Comparison of ENCODE assay signal across 1 cellular context in the genomic region with DNA sequence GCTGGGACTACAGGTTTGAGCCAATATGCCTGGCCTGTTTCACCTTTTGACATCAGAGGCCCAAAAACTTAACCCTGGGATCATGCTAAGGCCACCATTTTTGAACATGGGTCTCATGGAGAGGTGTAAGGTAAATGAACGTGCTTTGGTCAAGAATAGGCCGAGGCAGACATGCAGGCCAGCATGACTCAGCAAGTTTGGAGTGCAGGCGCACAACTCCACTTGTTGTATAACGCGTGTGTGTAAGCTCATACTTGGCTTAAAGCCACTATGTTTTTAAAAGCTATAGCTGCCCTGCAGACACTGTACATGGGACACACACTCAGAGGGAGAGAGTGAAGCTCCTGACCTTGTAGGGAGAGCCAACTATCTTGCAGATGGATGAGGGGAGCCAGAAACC.
TF ChIP-seq lines count a peak whose summit lies in the region.

No MANE protein-coding gene starts in this region.

TF ChIP-seq in HepG2, 621 proteins besides CTCF, POLR2A, EP300 and RAD21:
- peak; percentile 49 to 56 for TF ChIP-seq MAFK (conservative IDR thresholded peaks at IDR 0.05 in 1 of 2, IDR thresholded peaks at IDR 0.05 in 1 of 2; ENCODE audit: low read length in 2 of 2)
- TF ChIP-seq MAFF (IDR thresholded peaks at IDR 0.05; ENCODE audit: low read depth, low read length), result 0 out of 2 replicates have a peak, but pooled peaks have one; percentile 18
- no peak for TF ChIP-seq ZNF619 (CRISPR knock-in tag; IDR thresholded peaks at IDR 0.05)
- TF ChIP-seq NFE2L2 (IDR thresholded peaks at IDR 0.05; ENCODE audit: low read length), result peak; percentile 83
